ENCODE assay signal across 9 cellular contexts in the genomic region with DNA sequence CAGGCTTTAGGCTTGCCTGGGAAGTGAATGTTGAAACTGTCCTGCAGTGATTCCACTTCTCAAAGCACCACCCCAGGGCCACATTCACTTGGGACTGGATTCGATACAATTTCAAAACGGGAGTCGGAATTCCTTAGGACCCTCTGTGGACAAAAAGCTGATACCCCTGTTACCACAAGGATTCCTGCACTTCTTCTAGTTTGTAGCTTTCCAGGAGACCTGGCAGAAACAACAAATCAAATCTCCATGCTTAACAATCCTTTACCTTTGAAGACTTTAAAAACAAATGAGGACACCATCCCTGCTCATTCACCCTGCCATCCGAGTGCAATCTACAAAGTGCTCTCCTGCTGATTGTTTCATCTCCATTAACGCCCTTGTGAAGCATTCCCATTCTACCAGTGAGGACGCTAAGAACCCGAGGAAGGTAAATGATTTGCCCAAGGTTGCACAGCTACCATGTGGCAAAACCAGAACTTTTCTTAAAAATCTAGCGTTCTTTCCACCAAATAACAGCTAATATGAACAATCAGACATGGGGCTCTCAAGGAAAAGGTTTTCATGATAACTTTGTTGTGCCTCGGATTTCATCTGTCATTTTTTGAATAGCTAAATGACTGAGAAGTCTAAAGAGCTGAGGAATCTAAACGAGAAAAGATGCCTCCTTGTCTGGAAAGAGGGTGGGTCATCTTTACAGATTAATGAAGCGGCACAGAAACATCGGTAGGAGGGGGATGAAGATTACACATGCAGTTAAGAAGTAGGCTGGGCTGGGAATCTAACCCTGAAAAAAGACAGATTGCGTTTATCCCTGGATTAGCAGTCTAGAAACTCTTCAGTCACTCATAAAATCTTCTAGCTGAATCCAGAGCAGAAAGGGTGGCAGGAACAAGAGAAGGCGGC. TPM values are rescaled to one million over a fixed set of nuclear protein-coding genes. Genes with fewer than 3 reads are reported as not detected.
DNase-seq lines count a peak whose midpoint lies in the region; ATAC-seq and TF ChIP-seq lines count a peak whose summit lies in the region.
"Had no signal": no experiment of that assay in that cellular context is flagged by ENCODE, and none has a peak within 500 bp of the region (broad histone marks: within the 10 kb centered on the region; RNA-seq: fewer than 3 reads in every experiment).

No MANE protein-coding gene starts in this region.

- no peak overlapping the region for H3K27ac Mint-ChIP-seq in activated CD4-positive, alpha-beta memory T cell treated with anti-CD3 and anti-CD28 coated beads for 36 hours

- no peak for DNase-seq in activated CD4-positive, alpha-beta memory T cell treated with anti-CD3 and anti-CD28 coated beads for 36 hours
- DNase-seq in gastrocnemius medialis (no peak), hepatic stellate cell (ENCODE audit: low spot score) (no peak), SKM-1 treated with dmso at 0.1 percent for 144 hours (lab: John Stamatoyannopoulos, UW; ENCODE audit: unreplicated experiment) (no peak), COLO829 (ENCODE audit: low spot score) (no peak)
- DNase-seq: NCI-H510A had no signal

- POLR2A ChIA-PET in HEK293 (lab: Yijun Ruan, JAX) = interaction anchor here (1.5 to 1.6 kb wide), 2 partner anchors 13 to 95 kb away, joined by 3 to 11 read pairs; a partner anchor contains a TSS
- POLR2A ChIA-PET in activated CD4-positive, alpha-beta memory T cell treated with anti-CD3 and anti-CD28 coated beads for 36 hours (lab: Charles Lee) = interaction anchor here (1.0 kb wide), 2 partner anchors 13 to 66 kb away, joined by 3 to 5 read pairs; a partner anchor contains a TSS

- in situ Hi-C loops in gastrocnemius medialis (cut with MboI; ENCODE audit: low sequenced_read_pairs in 4 of 4) = no loop called here

- H3K4me1 Mint-ChIP-seq in activated CD4-positive, alpha-beta memory T cell treated with anti-CD3 and anti-CD28 coated beads for 36 hours (ENCODE audit: low read depth) = peaks cover 34% of the 10 kb centered on the region

- no peaks in the 10 kb centered on the region for H3K9me3 Mint-ChIP-seq in activated CD4-positive, alpha-beta memory T cell treated with anti-CD3 and anti-CD28 coated beads for 36 hours

- CTCF ChIA-PET in HEK293 (lab: Yijun Ruan, JAX) = interaction anchor here (0.8 to 1.3 kb wide), 7 partner anchors 11 to 260 kb away, joined by 3 to 7 read pairs (median 4); a partner anchor contains a TSS
- CTCF ChIA-PET in activated CD4-positive, alpha-beta memory T cell treated with anti-CD3 and anti-CD28 coated beads for 36 hours (lab: Charles Lee) = interaction anchor here (0.6 to 1.8 kb wide), 8 partner anchors 11 to 94 kb away, joined by 3 to 7 read pairs (median 4); a partner anchor contains a TSS

- TF ChIP-seq POLR2A in gastrocnemius medialis (IDR thresholded peaks at IDR 0.05) = no peak

- H3K4me1 ChIP-seq in HEK293 (ENCODE audit: control insufficient read depth, insufficient read depth, low read length) (no peaks in the 10 kb centered on the region), iPS-18a (ENCODE audit: control insufficient read depth, low read depth, low read length) (peaks cover 17% of the 10 kb centered on the region), gastrocnemius medialis (peaks cover 0 to 5% of the 10 kb centered on the region in 2 donors)

- H3K27ac ChIP-seq in HEK293 (ENCODE audit: extremely low read depth, low read depth, low read length) (no peak overlapping the region), iPS-18a (ENCODE audit: low read length) (no peak overlapping the region), gastrocnemius medialis (peak overlapping the region in 1 of 4 donors; percentile 43)

- H3K4me3 Mint-ChIP-seq in activated CD4-positive, alpha-beta memory T cell treated with anti-CD3 and anti-CD28 coated beads for 36 hours = peak overlapping the region; percentile 72

- H3K9ac ChIP-seq in iPS-18a (ENCODE audit: low read length) = peak overlapping the region; percentile 29

- intact Hi-C loops in activated CD4-positive, alpha-beta memory T cell treated with anti-CD3 and anti-CD28 coated beads for 36 hours (cut with micrococcal nuclease) = no loop called here
- intact Hi-C loops in gastrocnemius medialis (cut with DNase I; ENCODE audit: low total_unique reads) = no loop called here

- no peaks in the 10 kb centered on the region for H3K36me3 ChIP-seq in HEK293 (ENCODE audit: control insufficient read depth in 2 of 2, insufficient read depth in 1 of 2, low read length in 2 of 2)
- no peaks in the 10 kb centered on the region for H3K36me3 ChIP-seq in iPS-18a (ENCODE audit: control insufficient read depth, low read depth, low read length)
- H3K36me3 ChIP-seq in gastrocnemius medialis = no peaks in the 10 kb centered on the region

- no peaks in the 10 kb centered on the region for H3K9me3 ChIP-seq in HEK293 (ENCODE audit: control insufficient read depth, insufficient read depth, low read depth, low read length)
- H3K9me3 ChIP-seq in iPS-18a (ENCODE audit: control insufficient read depth, low read depth, low read length) = no peaks in the 10 kb centered on the region
- H3K9me3 ChIP-seq in gastrocnemius medialis = no peaks in the 10 kb centered on the region

- no peaks in the 10 kb centered on the region for H3K27me3 Mint-ChIP-seq in activated CD4-positive, alpha-beta memory T cell treated with anti-CD3 and anti-CD28 coated beads for 36 hours

- TF ChIP-seq CTCF in HEK293 (tag by site-specific recombination; IDR thresholded peaks at IDR 0.05) = no peak
- no peak for TF ChIP-seq CTCF in gastrocnemius medialis (IDR thresholded peaks at IDR 0.05 in 4 of 5, conservative IDR thresholded peaks at IDR 0.05 in 1 of 5)

- peaks cover 63% of the 10 kb centered on the region for H3K27me3 ChIP-seq in iPS-18a (ENCODE audit: control insufficient read depth, insufficient read depth, low read length)
- peaks cover 30 to 38% (median 35%) of the 10 kb centered on the region in 3 donors for H3K27me3 ChIP-seq in gastrocnemius medialis

- ATAC-seq in gastrocnemius medialis (no peak), HG02763 (IDR thresholded peaks at IDR 0.05; ENCODE audit: unreplicated experiment) (no peak)

- peak overlapping the region; percentile 42 for H3K4me3 ChIP-seq in HEK293 (ENCODE audit: low read depth, low read length)
- H3K4me3 ChIP-seq in iPS-18a (ENCODE audit: low read length) = peak overlapping the region; percentile 54
- H3K4me3 ChIP-seq in gastrocnemius medialis = peak overlapping the region; percentile 27 to 52 (median 35)

- H3K36me3 Mint-ChIP-seq in activated CD4-positive, alpha-beta memory T cell treated with anti-CD3 and anti-CD28 coated beads for 36 hours = peaks cover 13% of the 10 kb centered on the region

TF ChIP-seq in HEK293, 187 proteins besides CTCF, POLR2A, EP300 and RAD21:
- no peak for TF ChIP-seq GFI1B (tag by site-specific recombination; IDR thresholded peaks at IDR 0.05)
- no peak for TF ChIP-seq ZNF416 (tag by site-specific recombination; IDR thresholded peaks at IDR 0.05)
- no peak for TF ChIP-seq REPIN1 (tag by site-specific recombination; IDR thresholded peaks at IDR 0.05; ENCODE audit: low read depth)
- TF ChIP-seq ZNF521 (tag by site-specific recombination; IDR thresholded peaks at IDR 0.05) = no peak
- TF ChIP-seq, protein P1, sequence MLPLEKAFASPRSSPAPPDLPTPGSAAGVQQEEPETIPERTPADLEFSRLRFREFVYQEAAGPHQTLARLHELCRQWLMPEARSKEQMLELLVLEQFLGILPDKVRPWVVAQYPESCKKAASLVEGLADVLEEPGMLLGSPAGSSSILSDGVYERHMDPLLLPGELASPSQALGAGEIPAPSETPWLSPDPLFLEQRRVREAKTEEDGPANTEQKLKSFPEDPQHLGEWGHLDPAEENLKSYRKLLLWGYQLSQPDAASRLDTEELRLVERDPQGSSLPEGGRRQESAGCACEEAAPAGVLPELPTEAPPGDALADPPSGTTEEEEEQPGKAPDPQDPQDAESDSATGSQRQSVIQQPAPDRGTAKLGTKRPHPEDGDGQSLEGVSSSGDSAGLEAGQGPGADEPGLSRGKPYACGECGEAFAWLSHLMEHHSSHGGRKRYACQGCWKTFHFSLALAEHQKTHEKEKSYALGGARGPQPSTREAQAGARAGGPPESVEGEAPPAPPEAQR (tag by site-specific recombination; IDR thresholded peaks at IDR 0.05) = no peak
- no peak for TF ChIP-seq ZNF514 (tag by site-specific recombination; IDR thresholded peaks at IDR 0.05)
- peak; percentile 48; the same call in 1 of the 2 replicates for TF ChIP-seq ZNF660 (tag by site-specific recombination; IDR thresholded peaks at IDR 0.05)
- TF ChIP-seq ZNF707 (tag by site-specific recombination; IDR thresholded peaks at IDR 0.05) = no peak
- no peak for TF ChIP-seq ZSCAN23 (tag by site-specific recombination; IDR thresholded peaks at IDR 0.05)
- TF ChIP-seq, protein P2, sequence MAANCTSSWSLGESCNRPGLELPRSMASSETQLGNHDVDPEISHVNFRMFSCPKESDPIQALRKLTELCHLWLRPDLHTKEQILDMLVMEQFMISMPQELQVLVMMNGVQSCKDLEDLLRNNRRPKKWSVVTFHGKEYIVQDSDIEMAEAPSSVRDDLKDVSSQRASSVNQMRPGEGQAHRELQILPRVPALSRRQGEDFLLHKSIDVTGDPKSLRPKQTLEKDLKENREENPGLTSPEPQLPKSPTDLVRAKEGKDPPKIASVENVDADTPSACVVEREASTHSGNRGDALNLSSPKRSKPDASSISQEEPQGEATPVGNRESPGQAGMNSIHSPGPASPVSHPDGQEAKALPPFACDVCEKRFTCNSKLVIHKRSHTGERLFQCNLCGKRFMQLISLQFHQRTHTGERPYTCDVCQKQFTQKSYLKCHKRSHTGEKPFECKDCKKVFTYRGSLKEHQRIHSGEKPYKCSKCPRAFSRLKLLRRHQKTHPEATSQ (tag by site-specific recombination; IDR thresholded peaks at IDR 0.05) = no peak
- peak; percentile 6; the same call in 1 of the 2 replicates for TF ChIP-seq ZNF335 (tag by site-specific recombination; conservative IDR thresholded peaks at IDR 0.05)

RNA-seq across cellular contexts. Expression of a gene that starts 0.7 kb away (rescaled TPM):
- total RNA-seq in activated CD4-positive, alpha-beta memory T cell treated with anti-CD3 and anti-CD28 coated beads for 36 hours = 10 to 100 TPM; 15.8 to 17.8 TPM
- total RNA-seq in gastrocnemius medialis = 1 to 10 TPM; 1.2 to 7.9 (median 3.4) TPM

RNA-seq across cellular contexts. Expression of a gene that starts 12.7 kb away (rescaled TPM):
- 10 to 100 TPM; 47.3 to 49.0 TPM for total RNA-seq in activated CD4-positive, alpha-beta memory T cell treated with anti-CD3 and anti-CD28 coated beads for 36 hours
- 1 to 10 TPM in 1 of 4 donors, under 1 TPM in 3; 0.10 to 2.1 (median 0.19) TPM for total RNA-seq in gastrocnemius medialis

RNA-seq across cellular contexts. Expression of a gene that starts 39.7 kb away (rescaled TPM):
- total RNA-seq in activated CD4-positive, alpha-beta memory T cell treated with anti-CD3 and anti-CD28 coated beads for 36 hours = 100 to 1,000 TPM; 476 to 488 TPM
- under 1 TPM in 2 of 4 donors, not detected in 2; 0.42 to 0.51 TPM for total RNA-seq in gastrocnemius medialis

RNA-seq across cellular contexts. Expression of a gene that starts 40.0 kb away (rescaled TPM):
- 100 to 1,000 TPM; 155 to 163 TPM for total RNA-seq in activated CD4-positive, alpha-beta memory T cell treated with anti-CD3 and anti-CD28 coated beads for 36 hours
- total RNA-seq in gastrocnemius medialis = 1 to 10 TPM in 1 of 4 donors, under 1 TPM in 2, not detected in 1; 0.82 to 1.2 (median 0.91) TPM

Comparison
In these comparisons a context has a peak if more than half of its experiments do, and no peak if none do; other contexts are left out.
1. RNA of a gene that starts 12.7 kb away (total RNA-seq): 47.3 to 49.0 TPM in activated CD4-positive, alpha-beta memory T cell treated with anti-CD3 and anti-CD28 coated beads for 36 hours; 0.10 to 2.1 TPM in gastrocnemius medialis; every median in the first group is over 10 times any median in the second.
2. RNA of a gene that starts 39.7 kb away (total RNA-seq): 476 to 488 TPM in activated CD4-positive, alpha-beta memory T cell treated with anti-CD3 and anti-CD28 coated beads for 36 hours; 0.42 to 0.51 TPM in gastrocnemius medialis; every median in the first group is over 100 times any median in the second.
3. Peak in every context shown above with its lines, with median percentiles within 50 percentile points of each other: H3K4me3 ChIP-seq.